8 cellular contexts compared by ENCODE assay signal in the genomic region with DNA sequence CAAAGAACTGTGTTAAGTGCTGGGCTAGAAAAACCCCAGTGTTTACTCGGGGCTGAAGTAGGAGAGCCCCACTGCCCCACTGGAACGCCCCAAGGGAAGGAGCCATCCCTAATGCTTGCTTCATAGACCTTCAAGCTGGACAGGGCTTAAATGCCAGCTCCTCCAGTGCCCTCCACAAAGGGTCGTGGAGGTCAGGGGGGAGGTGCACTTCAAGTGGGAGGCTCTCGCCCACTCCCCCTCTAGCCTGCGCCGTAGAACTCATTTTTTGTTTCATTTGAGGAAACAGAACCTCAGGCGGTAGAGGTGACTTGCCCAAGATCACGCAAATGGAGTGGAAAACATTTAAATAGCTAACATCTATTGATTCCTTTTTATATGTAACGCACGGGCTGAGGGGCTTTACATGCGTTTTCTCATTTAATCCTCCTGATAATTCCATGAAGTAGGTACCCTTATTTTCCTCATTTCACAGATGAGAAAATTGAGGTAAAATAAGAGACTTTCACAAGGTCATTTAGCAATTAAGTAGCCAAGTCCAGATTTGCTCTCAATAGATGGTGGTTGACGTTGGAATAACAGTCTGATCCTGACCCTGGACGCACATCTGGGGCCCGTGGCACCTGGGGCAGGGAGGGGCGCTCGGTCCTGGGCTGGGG. TPM values are rescaled to one million over a fixed set of nuclear protein-coding genes. Genes with fewer than 3 reads are reported as not detected.
DNase-seq lines count a peak whose midpoint lies in the region; ATAC-seq, FAIRE-seq and TF ChIP-seq lines count a peak whose summit lies in the region.

No MANE protein-coding gene starts in this region.

- H3K4me3 ChIP-seq in GM08714 (ENCODE audit: low read length) (peak overlapping the region; percentile 44; the same call in 1 of the 2 replicates), PC-9 (peak overlapping the region; percentile 87), trophoblast cell (ENCODE audit: low read depth, low read length) (no peak overlapping the region)

- POLR2A ChIA-PET in PC-9 (lab: Charles Lee; ENCODE audit: unreplicated experiment) = interaction anchor here (0.6 to 0.8 kb wide), 4 partner anchors 32 to 480 kb away, joined by 3 to 4 read pairs (median 4); partner anchors contain the start of gene E2F8

- H3F3A ChIP-seq in PC-9 (ENCODE audit: insufficient read depth, low read depth) = peaks cover 14% of the 10 kb centered on the region; the same call in 1 of the 2 replicates

- no peak for FAIRE-seq in urothelium cell line (lab: Jason Lieb, UNC)

- no peak overlapping the region for H3K9ac ChIP-seq in trophoblast cell (ENCODE audit: low read length)

- no CpG with 5 or more reads among the region's 16 CpGs for WGBS in trophoblast cell (ENCODE audit: extremely low coverage, insufficient coverage, insufficient read length)

- DNase-seq in PC-9 (no peak), epithelial cell of prostate (ENCODE audit: low read depth, low spot score) (no peak), trophoblast cell (no peak), NCI-H1436 treated with DMSO at 0.1 percent for 48 hours (lab: John Stamatoyannopoulos, UW) (no peak), urothelium cell line (ENCODE audit: low spot score) (no peak), kidney glomerular epithelial cell (lab: John Stamatoyannopoulos, UW) (no peak)

- no peak overlapping the region for H3K4ac ChIP-seq in trophoblast cell (ENCODE audit: low read depth, low read length)

- no peak overlapping the region for H2BK120ac ChIP-seq in trophoblast cell (ENCODE audit: insufficient read depth, low read length, poor library complexity)

- BruUV-seq in PC-9 (replicated peaks; lab: Mats Ljungman, UMichigan) = no TSS peak

- peak overlapping the region; percentile 82 for H3K4me2 ChIP-seq in PC-9
- H3K4me2 ChIP-seq in trophoblast cell (ENCODE audit: low read length) = peak overlapping the region; percentile 97

- H2BK5ac ChIP-seq in trophoblast cell (ENCODE audit: low read depth, low read length, poor library complexity) = no peak overlapping the region

- H2AK5ac ChIP-seq in trophoblast cell (ENCODE audit: low read length) = no peak overlapping the region

- H3K14ac ChIP-seq in trophoblast cell (ENCODE audit: low read length) = no peak overlapping the region

- no peak overlapping the region for H3K23ac ChIP-seq in trophoblast cell (ENCODE audit: low read length)

- no peak overlapping the region for H3K27ac ChIP-seq in PC-9
- peak overlapping the region; percentile 67 for H3K27ac ChIP-seq in epithelial cell of prostate
- no peak overlapping the region for H3K27ac ChIP-seq in trophoblast cell (ENCODE audit: low read depth, low read length)

- no peaks in the 10 kb centered on the region for H3K27me3 ChIP-seq in PC-9 (ENCODE audit: insufficient read depth, low read depth)
- H3K27me3 ChIP-seq in trophoblast cell (ENCODE audit: insufficient read depth, low read length) = peaks cover 2% of the 10 kb centered on the region

- no peak overlapping the region for H4K12ac ChIP-seq in trophoblast cell (ENCODE audit: low read depth, low read length)

- H2AFZ ChIP-seq in PC-9 (peak overlapping the region; percentile 80), trophoblast cell (ENCODE audit: insufficient read depth, low read length, poor library complexity) (peak overlapping the region; percentile 40)

- no peaks in the 10 kb centered on the region for H3K9me2 ChIP-seq in PC-9 (ENCODE audit: insufficient read depth)

- peaks cover 2% of the 10 kb centered on the region for H3K79me1 ChIP-seq in trophoblast cell (ENCODE audit: low read length)

- H4K91ac ChIP-seq in trophoblast cell (ENCODE audit: low read depth, low read length) = no peak overlapping the region

- H3K36me3 ChIP-seq in PC-9 (ENCODE audit: low read depth) = peaks cover 21% of the 10 kb centered on the region
- H3K36me3 ChIP-seq in trophoblast cell (ENCODE audit: control insufficient read depth in 1 of 2, insufficient read depth in 2 of 2, low read length in 2 of 2) = no peaks in the 10 kb centered on the region

- TF ChIP-seq CTCF in PC-9 (conservative IDR thresholded peaks at IDR 0.05) = no peak

- no peak overlapping the region for H4K8ac ChIP-seq in trophoblast cell (ENCODE audit: low read depth, low read length)

- intact Hi-C loops in PC-9 (cut with micrococcal nuclease; ENCODE audit: unreplicated experiment) = no loop called here

- no peak overlapping the region for H3K18ac ChIP-seq in trophoblast cell (ENCODE audit: low read length)

- ATAC-seq in GM19395 (IDR thresholded peaks at IDR 0.05; ENCODE audit: unreplicated experiment) = no peak

- H3K9me3 ChIP-seq in PC-9 (ENCODE audit: insufficient read depth, low read depth) (no peaks in the 10 kb centered on the region), trophoblast cell (ENCODE audit: insufficient read depth, low read depth, low read length) (no peaks in the 10 kb centered on the region)

- H3K4me1 ChIP-seq in PC-9 (replicated peaks; ENCODE audit: insufficient read depth) (peaks cover 43% of the 10 kb centered on the region), trophoblast cell (ENCODE audit: control insufficient read depth in 1 of 2, insufficient read depth in 2 of 2, low read length in 2 of 2) (no peaks in the 10 kb centered on the region)

- 0 out of 2 replicates have a peak, but pooled peaks cover 3% of the 10 kb centered on the region for H4K20me1 ChIP-seq in PC-9 (ENCODE audit: insufficient read depth)

- no peak overlapping the region for H2BK12ac ChIP-seq in trophoblast cell (ENCODE audit: low read length)

- H3K79me2 ChIP-seq in PC-9 (ENCODE audit: low read depth) = peaks cover 38% of the 10 kb centered on the region
- peaks cover 3% of the 10 kb centered on the region for H3K79me2 ChIP-seq in trophoblast cell (ENCODE audit: control insufficient read depth, insufficient read depth, low read length, poor library complexity)

- CTCF ChIA-PET in PC-9 (lab: Charles Lee) = interaction anchor here (0.5 to 1.4 kb wide), 5 partner anchors 18 to 787 kb away, joined by 3 to 5 read pairs (median 4); no protein-coding TSS in a partner anchor

RNA-seq across cellular contexts. Expression of gene ZDHHC13, which starts 0.5 kb away (rescaled TPM):
- 31.5 and 35.5 TPM in 2 replicates for total RNA-seq in PC-9 (2021)
- 16.5 and 17.6 TPM in 2 replicates for polyA plus RNA-seq in trophoblast cell (2013)

RNA-seq across cellular contexts. Expression of gene MRGPRX2, which starts 55.9 kb away (rescaled TPM):
- total RNA-seq in PC-9 (2021) = not detected in 2 replicates
- polyA plus RNA-seq in trophoblast cell (2013) = 1.4 TPM in 2 replicates
